In the genomic region with DNA sequence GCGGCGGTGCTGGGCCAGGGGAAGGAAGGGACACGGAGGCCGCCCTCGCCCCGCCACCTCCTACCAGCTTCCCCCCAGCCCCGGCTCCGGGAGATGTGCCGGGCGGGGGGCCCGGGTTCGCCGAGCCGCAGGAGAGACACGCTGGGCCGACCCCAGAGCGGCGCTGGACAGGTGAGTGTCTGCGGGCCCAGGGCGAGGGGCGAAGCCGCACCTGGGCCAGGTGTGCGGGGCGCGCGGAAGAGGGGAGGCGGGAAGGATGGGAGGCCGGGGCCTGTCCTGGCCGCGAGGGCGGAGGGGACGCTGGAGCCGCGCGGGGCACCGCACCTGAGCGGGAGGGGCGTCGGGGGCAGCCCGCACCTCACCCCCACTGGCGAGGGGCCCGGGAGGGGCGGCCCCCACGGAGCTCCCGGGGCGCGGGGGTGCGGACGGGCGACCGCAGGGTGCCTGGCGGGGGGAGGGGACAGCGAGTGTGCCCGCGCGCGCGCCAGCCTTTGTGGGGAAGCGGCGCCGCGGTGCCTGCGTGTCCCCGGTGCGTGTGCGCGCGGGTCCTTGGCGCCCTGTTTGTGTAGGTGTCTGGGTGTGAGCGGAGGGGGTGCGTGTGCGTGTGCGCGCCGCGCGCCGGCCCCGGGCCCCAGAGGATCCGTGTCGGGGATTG, we compare ENCODE assay signal across 1 cellular context.
A peak's percentile ranks its signal among the peaks of the same experiment; 100 is the strongest.
TF ChIP-seq lines count a peak whose summit lies in the region.

No MANE protein-coding gene starts in this region.

TF ChIP-seq in HEK293, 187 proteins besides CTCF, POLR2A, EP300 and RAD21 (continued from another document):
- TF ChIP-seq, protein P1, sequence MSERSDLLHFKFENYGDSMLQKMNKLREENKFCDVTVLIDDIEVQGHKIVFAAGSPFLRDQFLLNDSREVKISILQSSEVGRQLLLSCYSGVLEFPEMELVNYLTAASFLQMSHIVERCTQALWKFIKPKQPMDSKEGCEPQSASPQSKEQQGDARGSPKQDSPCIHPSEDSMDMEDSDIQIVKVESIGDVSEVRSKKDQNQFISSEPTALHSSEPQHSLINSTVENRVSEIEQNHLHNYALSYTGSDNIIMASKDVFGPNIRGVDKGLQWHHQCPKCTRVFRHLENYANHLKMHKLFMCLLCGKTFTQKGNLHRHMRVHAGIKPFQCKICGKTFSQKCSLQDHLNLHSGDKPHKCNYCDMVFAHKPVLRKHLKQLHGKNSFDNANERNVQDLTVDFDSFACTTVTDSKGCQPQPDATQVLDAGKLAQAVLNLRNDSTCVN (tag by site-specific recombination; optimal IDR thresholded peaks at IDR 0.05), result peak; percentile 99
- TF ChIP-seq, protein P2, sequence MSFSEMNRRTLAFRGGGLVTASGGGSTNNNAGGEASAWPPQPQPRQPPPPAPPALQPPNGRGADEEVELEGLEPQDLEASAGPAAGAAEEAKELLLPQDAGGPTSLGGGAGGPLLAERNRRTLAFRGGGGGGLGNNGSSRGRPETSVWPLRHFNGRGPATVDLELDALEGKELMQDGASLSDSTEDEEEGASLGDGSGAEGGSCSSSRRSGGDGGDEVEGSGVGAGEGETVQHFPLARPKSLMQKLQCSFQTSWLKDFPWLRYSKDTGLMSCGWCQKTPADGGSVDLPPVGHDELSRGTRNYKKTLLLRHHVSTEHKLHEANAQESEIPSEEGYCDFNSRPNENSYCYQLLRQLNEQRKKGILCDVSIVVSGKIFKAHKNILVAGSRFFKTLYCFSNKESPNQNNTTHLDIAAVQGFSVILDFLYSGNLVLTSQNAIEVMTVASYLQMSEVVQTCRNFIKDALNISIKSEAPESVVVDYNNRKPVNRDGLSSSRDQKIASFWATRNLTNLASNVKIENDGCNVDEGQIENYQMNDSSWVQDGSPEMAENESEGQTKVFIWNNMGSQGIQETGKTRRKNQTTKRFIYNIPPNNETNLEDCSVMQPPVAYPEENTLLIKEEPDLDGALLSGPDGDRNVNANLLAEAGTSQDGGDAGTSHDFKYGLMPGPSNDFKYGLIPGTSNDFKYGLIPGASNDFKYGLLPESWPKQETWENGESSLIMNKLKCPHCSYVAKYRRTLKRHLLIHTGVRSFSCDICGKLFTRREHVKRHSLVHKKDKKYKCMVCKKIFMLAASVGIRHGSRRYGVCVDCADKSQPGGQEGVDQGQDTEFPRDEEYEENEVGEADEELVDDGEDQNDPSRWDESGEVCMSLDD (tag by site-specific recombination; IDR thresholded peaks at IDR 0.05), result peak; percentile 63; the same call in 1 of the 2 replicates
- peak; percentile 14; the same call in 1 of the 2 replicates for TF ChIP-seq SP2 (tag by site-specific recombination; IDR thresholded peaks at IDR 0.05)
- TF ChIP-seq ZBTB8A (tag by site-specific recombination; IDR thresholded peaks at IDR 0.05), result 0 out of 2 replicates have a peak, but pooled peaks have one; percentile 49
- TF ChIP-seq ZBTB20 (tag by site-specific recombination; IDR thresholded peaks at IDR 0.05), result peak; percentile 47; the same call in 1 of the 2 replicates
- TF ChIP-seq EGR2 (tag by site-specific recombination; IDR thresholded peaks at IDR 0.05; ENCODE audit: low read depth), result 0 out of 2 replicates have a peak, but pooled peaks have one; percentile 20
- TF ChIP-seq ZFHX2 (tag by site-specific recombination; conservative IDR thresholded peaks at IDR 0.05), result peak; percentile 46; the same call in 1 of the 2 replicates
- peak; percentile 35; the same call in 1 of the 2 replicates for TF ChIP-seq ZNF335 (tag by site-specific recombination; conservative IDR thresholded peaks at IDR 0.05)
- TF ChIP-seq ZNF423 (tag by site-specific recombination; IDR thresholded peaks at IDR 0.05), result peak; percentile 49; the same call in 1 of the 2 replicates
- TF ChIP-seq GLIS1 (tag by site-specific recombination; IDR thresholded peaks at IDR 0.05), result peak; percentile 52
- TF ChIP-seq, protein P3, sequence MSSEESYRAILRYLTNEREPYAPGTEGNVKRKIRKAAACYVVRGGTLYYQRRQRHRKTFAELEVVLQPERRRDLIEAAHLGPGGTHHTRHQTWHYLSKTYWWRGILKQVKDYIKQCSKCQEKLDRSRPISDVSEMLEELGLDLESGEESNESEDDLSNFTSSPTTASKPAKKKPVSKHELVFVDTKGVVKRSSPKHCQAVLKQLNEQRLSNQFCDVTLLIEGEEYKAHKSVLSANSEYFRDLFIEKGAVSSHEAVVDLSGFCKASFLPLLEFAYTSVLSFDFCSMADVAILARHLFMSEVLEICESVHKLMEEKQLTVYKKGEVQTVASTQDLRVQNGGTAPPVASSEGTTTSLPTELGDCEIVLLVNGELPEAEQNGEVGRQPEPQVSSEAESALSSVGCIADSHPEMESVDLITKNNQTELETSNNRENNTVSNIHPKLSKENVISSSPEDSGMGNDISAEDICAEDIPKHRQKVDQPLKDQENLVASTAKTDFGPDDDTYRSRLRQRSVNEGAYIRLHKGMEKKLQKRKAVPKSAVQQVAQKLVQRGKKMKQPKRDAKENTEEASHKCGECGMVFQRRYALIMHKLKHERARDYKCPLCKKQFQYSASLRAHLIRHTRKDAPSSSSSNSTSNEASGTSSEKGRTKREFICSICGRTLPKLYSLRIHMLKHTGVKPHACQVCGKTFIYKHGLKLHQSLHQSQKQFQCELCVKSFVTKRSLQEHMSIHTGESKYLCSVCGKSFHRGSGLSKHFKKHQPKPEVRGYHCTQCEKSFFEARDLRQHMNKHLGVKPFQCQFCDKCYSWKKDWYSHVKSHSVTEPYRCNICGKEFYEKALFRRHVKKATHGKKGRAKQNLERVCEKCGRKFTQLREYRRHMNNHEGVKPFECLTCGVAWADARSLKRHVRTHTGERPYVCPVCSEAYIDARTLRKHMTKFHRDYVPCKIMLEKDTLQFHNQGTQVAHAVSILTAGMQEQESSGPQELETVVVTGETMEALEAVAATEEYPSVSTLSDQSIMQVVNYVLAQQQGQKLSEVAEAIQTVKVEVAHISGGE (tag by site-specific recombination; conservative IDR thresholded peaks at IDR 0.05; ENCODE audit: low read depth), result 0 out of 2 replicates have a peak, but pooled peaks have one; percentile 23
TF ChIP-seq in HEK293: peak in this region for 13; not testable (repeated sequence) for 174.
